Comparison of ENCODE assay signal across 8 cellular contexts in genomic region chr4:40055379-40055872, GRCh38. TPM values are rescaled to one million over a fixed set of nuclear protein-coding genes. Genes with fewer than 3 reads are reported as not detected.
DNase-seq lines count a peak whose midpoint lies in the region; ATAC-seq and TF ChIP-seq lines count a peak whose summit lies in the region.

No MANE protein-coding gene starts in this region.

- peak in 1 of 5 donors; percentile 8 for DNase-seq in heart left ventricle
- DNase-seq in cardiac septum (ENCODE audit: low spot score): no peak
- DNase-seq in RWPE2 (ENCODE audit: low spot score): no peak
- peak; percentile 12 for DNase-seq in cerebellum (ENCODE audit: low spot score)
- DNase-seq in naive thymus-derived CD8-positive, alpha-beta T cell: peak in 4 of 10 donors; percentile 33 to 70 (median 46)
- DNase-seq in uterus: no peak
- no peak for DNase-seq in left lobe of liver (ENCODE audit: low spot score)

- POLR2A ChIA-PET in naive thymus-derived CD8-positive, alpha-beta T cell (lab: Charles Lee): interaction anchor here (0.6 to 2.0 kb wide), 17 partner anchors 8 to 528 kb away, joined by 3 to 18 read pairs (median 6); partner anchors contain the start of genes PDS5A, RHOH, UBE2K and UGDH

- H3K4me3 ChIP-seq in heart left ventricle (peak overlapping the region; percentile 73 to 100 (median 92)), RWPE2 (ENCODE audit: severe bottlenecking) (peak overlapping the region; percentile 80), uterus (peak overlapping the region; percentile 68 to 90)

- TF ChIP-seq POLR2A in heart left ventricle (IDR thresholded peaks at IDR 0.05) (no peak), uterus (IDR thresholded peaks at IDR 0.05) (no peak)

- peaks cover 0 to 6% (median 0%) of the 10 kb centered on the region in 9 donors for H3K36me3 ChIP-seq in heart left ventricle
- no peaks in the 10 kb centered on the region for H3K36me3 ChIP-seq in RWPE2 (ENCODE audit: low read depth)
- H3K36me3 ChIP-seq in uterus: no peaks in the 10 kb centered on the region

- H3K36me3 Mint-ChIP-seq in naive thymus-derived CD8-positive, alpha-beta T cell: peaks cover 0 to 7% (median 4%) of the 10 kb centered on the region in 3 donors

- intact Hi-C loops in heart left ventricle (cut with DNase I): loop anchor here (5.0 to 10.0 kb wide), 11 partner anchors 78 to 591 kb away; partner anchors contain the start of genes PDS5A (in 5 of the 10), UBE2K (in 4 of the 10), SMIM14 (in 2 of the 10) and UGDH (in 1 of the 10)
- intact Hi-C loops in cardiac septum (cut with DNase I): loop anchor here (5.0 kb wide), 4 partner anchors 252 to 598 kb away; partner anchors contain the start of genes LIAS, RPL9, SMIM14 and UGDH
- intact Hi-C loops in uterus (cut with DNase I; ENCODE audit: low total_unique reads): no loop called here

- H3K9me3 ChIP-seq in heart left ventricle: no peaks in the 10 kb centered on the region
- H3K9me3 ChIP-seq in RWPE2 (ENCODE audit: severe bottlenecking): no peaks in the 10 kb centered on the region
- H3K9me3 ChIP-seq in uterus: no peaks in the 10 kb centered on the region

- peak overlapping the region; percentile 66 to 97 (median 92) for H3K27ac Mint-ChIP-seq in naive thymus-derived CD8-positive, alpha-beta T cell

- H3K4me1 ChIP-seq in heart left ventricle (peaks cover 0 to 27% (median 12%) of the 10 kb centered on the region in 12 donors), RWPE2 (ENCODE audit: insufficient read depth, poor library complexity, severe bottlenecking) (peaks cover 6% of the 10 kb centered on the region), uterus (peaks cover 0 to 6% of the 10 kb centered on the region in 2 donors)

- H3K27me3 Mint-ChIP-seq in naive thymus-derived CD8-positive, alpha-beta T cell: no peaks in the 10 kb centered on the region

- ATAC-seq in heart left ventricle: no peak
- no peak for ATAC-seq in RWPE2 (ENCODE audit: low read depth)
- ATAC-seq in naive thymus-derived CD8-positive, alpha-beta T cell: peak; percentile 1 to 19
- ATAC-seq in left lobe of liver: no peak
- no peak for ATAC-seq in GM18520 (IDR thresholded peaks at IDR 0.05; ENCODE audit: unreplicated experiment)

- TF ChIP-seq CTCF in heart left ventricle (IDR thresholded peaks at IDR 0.05) (no peak), RWPE2 (IDR thresholded peaks at IDR 0.05; ENCODE audit: poor library complexity, severe bottlenecking) (no peak), uterus (IDR thresholded peaks at IDR 0.05) (no peak)

- WGBS in heart left ventricle, 4 donors: 11 to 25% (median 19%) methylated on average over 8 of the region's 8 CpGs

- H3K27me3 ChIP-seq in heart left ventricle (no peaks in the 10 kb centered on the region), RWPE2 (ENCODE audit: insufficient read depth, poor library complexity, severe bottlenecking) (no peaks in the 10 kb centered on the region), uterus (no peaks in the 10 kb centered on the region)

- peak overlapping the region; percentile 98 to 100 (median 100) for H3K27ac ChIP-seq in heart left ventricle
- H3K27ac ChIP-seq in RWPE2 (ENCODE audit: poor library complexity, severe bottlenecking): peak overlapping the region; percentile 95
- H3K27ac ChIP-seq in uterus: peak overlapping the region; percentile 98 to 100

- H3K4me3 Mint-ChIP-seq in naive thymus-derived CD8-positive, alpha-beta T cell: peak overlapping the region; percentile 83 to 95 (median 90)

- no peaks in the 10 kb centered on the region for H3K9me3 Mint-ChIP-seq in naive thymus-derived CD8-positive, alpha-beta T cell

- peaks cover 17 to 35% (median 33%) of the 10 kb centered on the region in 4 donors for H3K4me1 Mint-ChIP-seq in naive thymus-derived CD8-positive, alpha-beta T cell

RNA-seq across cellular contexts. Expression of gene N4BP2, which starts 1.2 kb away (rescaled TPM):
- 1 to 10 TPM; 3.5 to 6.8 (median 5.0) TPM for total RNA-seq in heart left ventricle
- 1 to 10 TPM in 1 of 2 donors, under 1 TPM in 1; 0.57 to 1.7 TPM for polyA plus RNA-seq in heart left ventricle
- 5.2 TPM for total RNA-seq in cardiac septum
- 55.8 TPM for total RNA-seq in cerebellum
- total RNA-seq in naive thymus-derived CD8-positive, alpha-beta T cell: 10 to 100 TPM; 14.8 to 19.0 TPM
- polyA plus RNA-seq in naive thymus-derived CD8-positive, alpha-beta T cell: 10 to 100 TPM; 10.7 to 14.3 (median 13.5) TPM
- total RNA-seq in uterus: 10 to 100 TPM in 2 of 4 donors, 1 to 10 TPM in 2; 7.4 to 67.4 (median 13.8) TPM
- 7.2 TPM for total RNA-seq in left lobe of liver

Comparison
In these comparisons a context has a peak if more than half of its experiments do, and no peak if none do; other contexts are left out.
1. ATAC-seq: peak in naive thymus-derived CD8-positive, alpha-beta T cell (2 of 2); none in heart left ventricle (0 of 4), RWPE2 (single experiment), left lobe of liver (single experiment) and GM18520 (single experiment).
2. Peak in every context shown above with its lines, with median percentiles within 50 percentile points of each other: H3K27ac ChIP-seq and H3K4me3 ChIP-seq.